In genomic region chr1:238221738-238222137, GRCh38 we compare ENCODE assay signal across 1 cellular context.
TF ChIP-seq lines count a peak whose summit lies in the region.

No MANE protein-coding gene starts in this region.

TF ChIP-seq in GM12878, 131 proteins besides CTCF, POLR2A, EP300 and RAD21 (continued from another document):
- TF ChIP-seq E4F1 (IDR thresholded peaks at IDR 0.05; ENCODE audit: borderline replicate concordance, partially characterized antibody), result no peak
- no peak for TF ChIP-seq IRF5 (IDR thresholded peaks at IDR 0.05; ENCODE audit: borderline replicate concordance)
- TF ChIP-seq ELK1 (IDR thresholded peaks at IDR 0.05; ENCODE audit: low read depth, low read length), result no peak
